Comparison of ENCODE assay signal across 15 cellular contexts in genomic region chr7:99210265-99210970, GRCh38. TPM values are rescaled to one million over a fixed set of nuclear protein-coding genes. Genes with fewer than 3 reads are reported as not detected.
DNase-seq lines count a peak whose midpoint lies in the region; ATAC-seq and TF ChIP-seq lines count a peak whose summit lies in the region.
"Had no signal": no experiment of that assay in that cellular context is flagged by ENCODE, and none has a peak within 500 bp of the region (broad histone marks: within the 10 kb centered on the region; RNA-seq: fewer than 3 reads in every experiment).

No MANE protein-coding gene starts in this region.

- peak; percentile 72 for DNase-seq in DMS53 (lab: John Stamatoyannopoulos, UW)
- peak; percentile 58 to 96 for DNase-seq in NOMO-1 (lab: John Stamatoyannopoulos, UW; ENCODE audit: unreplicated experiment in 2 of 2)
- DNase-seq in epithelial cell of esophagus (ENCODE audit: low read depth) = peak; percentile 97
- no peak for DNase-seq in omental fat pad (ENCODE audit: low spot score)
- no peak for DNase-seq in stimulated activated CD4-positive, alpha-beta T cell treated with anti-CD3 and anti-CD28 coated beads, Interleukin-1b, Interleukin-23, amount 100 ng/mL, for 48 hours
- no peak for DNase-seq in SJCRH30
- DNase-seq in activated naive CD4-positive, alpha-beta T cell treated with anti-CD3 and anti-CD28 coated beads, Interleukin-2, amount 50 U/mL, for 16 hours = no peak
- DNase-seq: activated T-cell treated with anti-CD3 and anti-CD28 coated beads, Interleukin-2, amount 50 U/mL, for 24 hours; naive thymus-derived CD4-positive, alpha-beta T cell; stimulated activated CD8-positive, alpha-beta memory T cell treated with anti-CD3 and anti-CD28 coated beads, Interleukin-4, amount 100 ng/mL, for 48 hours; WERI-Rb-1 had no signal

- H3K36me3 ChIP-seq in SJCRH30 = no peaks in the 10 kb centered on the region
- H3K36me3 ChIP-seq: cardiac muscle cell, esophagus muscularis mucosa, WERI-Rb-1 had no signal

- H3K4me3 ChIP-seq in epithelial cell of esophagus (ENCODE audit: low read length) (no peak overlapping the region), SJCRH30 (no peak overlapping the region)
- H3K4me3 ChIP-seq: cardiac muscle cell, esophagus muscularis mucosa had no signal

- TF ChIP-seq CTCF in epithelial cell of esophagus (IDR thresholded peaks at IDR 0.05; ENCODE audit: insufficient read depth, low read depth, low read length, missing control alignments) (no peak), omental fat pad (IDR thresholded peaks at IDR 0.05) (no peak)

- H3K27ac ChIP-seq in SJCRH30 = no peak overlapping the region
- H3K27ac ChIP-seq: cardiac muscle cell, esophagus muscularis mucosa, WERI-Rb-1 had no signal

- H3K4me1 ChIP-seq in SJCRH30 = no peaks in the 10 kb centered on the region
- H3K4me1 ChIP-seq: esophagus muscularis mucosa had no signal

- no peaks in the 10 kb centered on the region for H3K9me3 ChIP-seq in SJCRH30 (replicated peaks)
- H3K9me3 ChIP-seq: esophagus muscularis mucosa had no signal

- H3K27me3 ChIP-seq in SJCRH30 = no peaks in the 10 kb centered on the region
- H3K27me3 ChIP-seq: cardiac muscle cell had no signal

- ATAC-seq in omental fat pad (ENCODE audit: low FRiP score) (peak; percentile 79), GM21381 (IDR thresholded peaks at IDR 0.05; ENCODE audit: unreplicated experiment) (no peak)
- ATAC-seq: naive thymus-derived CD4-positive, alpha-beta T cell had no signal

RNA-seq across cellular contexts. Expression of gene KPNA7, which starts 2.5 kb away (rescaled TPM):
- not detected for total RNA-seq in omental fat pad
- total RNA-seq in SJCRH30 (2014; rRNA removed; shearing (Covaris generic)) = not detected in 2 replicates
- total RNA-seq: cardiac muscle cell; esophagus muscularis mucosa; H4; naive thymus-derived CD4-positive, alpha-beta T cell had no signal

Comparison
In these comparisons a context has a peak if more than half of its experiments do, and no peak if none do; other contexts are left out.
1. DNase-seq: peak in DMS53 (single experiment), NOMO-1 (2 of 2) and epithelial cell of esophagus (single experiment); none in omental fat pad (single experiment), stimulated activated CD4-positive, alpha-beta T cell treated with anti-CD3 and anti-CD28 coated beads, Interleukin-1b, Interleukin-23, amount 100 ng/mL, for 48 hours (single experiment), SJCRH30 (0 of 2) and activated naive CD4-positive, alpha-beta T cell treated with anti-CD3 and anti-CD28 coated beads, Interleukin-2, amount 50 U/mL, for 16 hours (single experiment).